In the genomic region with DNA sequence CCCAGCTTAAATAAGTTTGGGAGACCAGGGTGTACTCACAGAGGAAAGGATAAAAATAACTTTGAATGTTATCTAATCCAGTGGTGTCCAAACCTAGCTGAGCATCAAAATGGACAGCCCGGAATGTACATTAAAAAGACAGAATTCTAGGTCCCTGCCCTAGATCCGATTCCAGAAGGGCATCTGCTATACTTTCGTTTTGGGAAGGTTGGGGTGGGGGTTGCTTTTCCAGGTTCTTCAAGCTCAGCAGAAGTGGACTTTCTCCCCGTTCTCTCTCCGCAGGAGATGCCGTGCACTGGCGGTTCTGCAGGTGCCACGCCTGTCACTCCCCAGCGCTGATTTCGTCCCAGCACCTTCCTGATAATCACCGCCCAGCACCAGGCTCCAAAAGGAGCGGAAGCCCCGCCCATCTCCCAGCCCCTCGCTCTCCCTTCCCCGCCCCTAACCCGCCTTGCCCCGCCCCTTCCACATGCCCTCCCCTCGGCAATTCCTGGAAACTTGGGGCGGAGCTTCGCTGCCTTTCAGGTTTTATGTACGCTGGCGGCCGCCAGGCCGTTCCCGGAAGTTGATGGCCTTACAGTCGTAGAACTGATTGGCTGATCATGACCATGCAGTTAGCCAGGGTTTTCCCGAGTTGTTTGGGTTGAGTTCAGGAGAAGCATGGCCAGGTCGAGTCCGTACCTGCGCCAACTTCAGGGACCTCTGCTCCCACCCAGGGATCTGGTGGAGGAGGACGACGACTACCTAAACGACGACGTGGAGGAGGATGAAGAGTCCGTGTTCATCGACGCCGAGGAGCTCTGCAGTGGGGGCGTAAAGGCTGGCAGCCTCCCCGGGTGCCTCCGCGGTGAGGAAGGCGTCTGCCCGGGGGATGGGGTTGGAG, we compare ENCODE assay signal across 8 cellular contexts. TPM values are rescaled to one million over a fixed set of nuclear protein-coding genes. Genes with fewer than 3 reads are reported as not detected.
DNase-seq lines count a peak whose midpoint lies in the region; ATAC-seq and TF ChIP-seq lines count a peak whose summit lies in the region.

Gene HELB, plus strand, starts transcription at position 550 of the 883 bp plus-strand sequence. Its CDS starts 111 bp downstream, at position 661.

- H3K4me1 ChIP-seq in ACC112 (ENCODE audit: control insufficient read depth, insufficient read depth, low read length, unreplicated experiment) (no peaks in the 10 kb centered on the region), gastrocnemius medialis (peaks cover 9 to 15% of the 10 kb centered on the region in 2 donors)

- H3K36me3 ChIP-seq in ACC112 (ENCODE audit: insufficient read depth, low read length) (no peaks in the 10 kb centered on the region), gastrocnemius medialis (no peaks in the 10 kb centered on the region)

- intact Hi-C loops in gastrocnemius medialis (cut with DNase I; ENCODE audit: low total_unique reads): loop anchor here (5.0 to 10.0 kb wide), 3 partner anchors 137 to 1690 kb away; partner anchors contain the start of genes LLPH, RASSF3 and TMBIM4

- TF ChIP-seq POLR2A in gastrocnemius medialis (IDR thresholded peaks at IDR 0.05): peak in 1 of 2 donors; percentile 47

- peaks cover 26% of the 10 kb centered on the region for H3K27me3 ChIP-seq in ACC112 (ENCODE audit: insufficient read depth, low read length)
- no peaks in the 10 kb centered on the region for H3K27me3 ChIP-seq in gastrocnemius medialis

- DNase-seq in NCI-H2171 (lab: John Stamatoyannopoulos, UW) (peak; percentile 97), UCSD-AML1 (lab: John Stamatoyannopoulos, UW; ENCODE audit: unreplicated experiment) (peak; percentile 96), brain pericyte (ENCODE audit: low read depth, low spot score) (peak; percentile 75), gastrocnemius medialis (peak; percentile 93 to 95)

- peak within 1 kb of the TSS; percentile 99 for H2AFZ ChIP-seq in ACC112 (ENCODE audit: low read length, unreplicated experiment)

- TF ChIP-seq CTCF in gastrocnemius medialis (IDR thresholded peaks at IDR 0.05 in 4 of 5, conservative IDR thresholded peaks at IDR 0.05 in 1 of 5): no peak

- in situ Hi-C loops in gastrocnemius medialis (cut with MboI; ENCODE audit: low sequenced_read_pairs in 4 of 4): loop anchor here in 1 of 4 donors (25.0 kb wide), 1 partner anchor 140 kb away; the partner anchor contains the start of gene TMBIM4

- ATAC-seq in GM18868 (IDR thresholded peaks at IDR 0.05; ENCODE audit: unreplicated experiment): peak; percentile 91
- peak; percentile 88 for ATAC-seq in HG03103 (IDR thresholded peaks at IDR 0.05; ENCODE audit: low read depth, unreplicated experiment)
- peak; percentile 97 to 99 for ATAC-seq in gastrocnemius medialis

- peak within 1 kb of the TSS; percentile 86 for H3K4me3 ChIP-seq in ACC112 (ENCODE audit: low read depth, low read length)
- H3K4me3 ChIP-seq in iPS-11a (ENCODE audit: low read depth, low read length): peak within 1 kb of the TSS; percentile 94
- H3K4me3 ChIP-seq in gastrocnemius medialis: peak within 1 kb of the TSS; percentile 62 to 88 (median 77)

- H3K27ac ChIP-seq in ACC112 (ENCODE audit: low read depth, low read length): no peak within 1 kb of the TSS
- peak within 1 kb of the TSS; percentile 69 to 80 (median 74) for H3K27ac ChIP-seq in gastrocnemius medialis

- no peaks in the 10 kb centered on the region for H3K9me3 ChIP-seq in gastrocnemius medialis

- no peaks in the 10 kb centered on the region for H3K79me2 ChIP-seq in ACC112 (ENCODE audit: control insufficient read depth, insufficient read depth, low read length, unreplicated experiment)

RNA-seq across cellular contexts. Expression of gene HELB, which starts in this region (rescaled TPM):
- total RNA-seq in gastrocnemius medialis: 1 to 10 TPM in 2 of 4 donors, under 1 TPM in 2; 0.49 to 1.2 (median 0.82) TPM
